Comparison of ENCODE assay signal across 1 cellular context in genomic region chr4:1367936-1368289, GRCh38.
TF ChIP-seq lines count a peak whose summit lies in the region.

No MANE protein-coding gene starts in this region.

TF ChIP-seq in H1, 55 proteins besides CTCF, POLR2A, EP300 and RAD21:
- no peak for TF ChIP-seq CBX8 (IDR thresholded peaks at IDR 0.05; ENCODE audit: borderline replicate concordance, low read depth, low read length)
TF ChIP-seq in H1: peak in this region for 0.
